ENCODE assay signal across 11 cellular contexts in the genomic region with DNA sequence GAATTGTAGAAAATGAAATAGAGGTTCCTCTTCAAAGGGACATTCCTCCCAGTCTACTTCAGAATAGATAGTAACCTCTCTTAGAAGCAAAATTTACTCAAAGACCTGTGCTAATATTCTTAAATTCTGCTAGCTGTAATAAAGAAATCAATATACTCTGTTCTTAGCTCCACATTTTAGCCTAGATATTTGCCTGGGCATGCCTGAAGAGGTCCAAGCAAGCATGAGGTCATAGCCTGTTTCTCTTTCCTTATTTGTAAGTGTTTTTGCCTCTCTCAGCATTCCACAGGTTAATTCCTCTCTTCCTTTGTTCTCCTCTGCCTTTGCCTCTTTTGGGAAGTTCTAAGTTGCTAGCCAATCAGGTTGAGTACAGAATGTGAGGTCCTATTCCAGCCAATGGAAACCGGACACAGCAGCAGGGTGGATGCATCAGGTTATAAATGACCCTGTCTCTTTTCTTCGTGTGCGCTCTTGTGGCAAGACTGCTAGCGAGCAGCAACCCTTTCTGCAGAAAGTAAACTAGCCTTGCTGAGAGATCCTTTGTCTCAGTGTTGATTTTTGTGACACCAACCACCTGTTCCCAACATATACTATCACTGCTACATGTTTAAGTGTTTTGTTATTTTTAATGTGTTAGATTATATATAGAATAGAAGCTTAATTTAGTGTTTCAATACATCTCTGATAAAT. TPM values are rescaled to one million over a fixed set of nuclear protein-coding genes. Genes with fewer than 3 reads are reported as not detected.
DNase-seq lines count a peak whose midpoint lies in the region; ATAC-seq and TF ChIP-seq lines count a peak whose summit lies in the region.
"Not testable (repeated sequence)": the region's sequence is repeated elsewhere in the genome, so short reads cannot be mapped to it uniquely, and the experiment has no call there.
"Had no signal": no experiment of that assay in that cellular context is flagged by ENCODE, and none has a peak within 500 bp of the region (broad histone marks: within the 10 kb centered on the region; RNA-seq: fewer than 3 reads in every experiment).

No MANE protein-coding gene starts in this region.

- not testable (repeated sequence) for H3K4me1 ChIP-seq in mammary epithelial cell (ENCODE audit: insufficient read depth, low read length)
- peaks cover 61% of the 10 kb centered on the region for H3K4me1 ChIP-seq in smooth muscle cell (ENCODE audit: low read depth)

- BruUV-seq in mammary epithelial cell (replicated peaks; lab: Mats Ljungman, UMichigan) = TSS peak; percentile 47

- CTCF ChIA-PET in mammary epithelial cell (lab: Charles Lee; ENCODE audit: low non-redundant PET) = not testable (repeated sequence)

- H3K27me3 Mint-ChIP-seq in activated T-helper 17 cell treated with anti-CD3 and anti-CD28 coated beads, Interleukin-2, amount 50 U/mL, for 72 hours = not testable (repeated sequence)

- peaks cover 12% of the 10 kb centered on the region for H3F3A ChIP-seq in smooth muscle cell (ENCODE audit: low read depth)

- not testable (repeated sequence) for H3K36me3 Mint-ChIP-seq in activated T-helper 17 cell treated with anti-CD3 and anti-CD28 coated beads, Interleukin-2, amount 50 U/mL, for 72 hours (ENCODE audit: low read depth)

- not testable (repeated sequence) for H3K36me3 ChIP-seq in mammary epithelial cell (ENCODE audit: insufficient read depth, low read length); smooth muscle cell (ENCODE audit: low read depth)

- not testable (repeated sequence) for H3K79me2 ChIP-seq in mammary epithelial cell (ENCODE audit: insufficient read depth, low read length)
- H3K79me2 ChIP-seq in smooth muscle cell (ENCODE audit: low read depth) = peaks cover 75% of the 10 kb centered on the region

- intact Hi-C loops in mammary epithelial cell (cut with micrococcal nuclease) = not testable (repeated sequence)

- not testable (repeated sequence) for H3K9ac ChIP-seq in mammary epithelial cell (ENCODE audit: insufficient read depth, low read length)
- peak overlapping the region; percentile 90 for H3K9ac ChIP-seq in smooth muscle cell (ENCODE audit: low read depth)

- not testable (repeated sequence) for H3K4me3 ChIP-seq in mammary epithelial cell (replicated peaks in 1 of 3; ENCODE audit: insufficient read depth in 1 of 3, low read depth in 2 of 3, low read length in 3 of 3); epithelial cell of esophagus (ENCODE audit: low read length); fibroblast of the aortic adventitia (ENCODE audit: low read depth, low read length)
- H3K4me3 ChIP-seq in smooth muscle cell = peak overlapping the region; percentile 43

- H3K4me2 ChIP-seq in mammary epithelial cell (ENCODE audit: insufficient read depth, low read depth, low read length) = not testable (repeated sequence)
- peak overlapping the region; percentile 85 for H3K4me2 ChIP-seq in smooth muscle cell

- not testable (repeated sequence) for TF ChIP-seq CTCF in mammary epithelial cell (conservative IDR thresholded peaks at IDR 0.05 in 1 of 2, IDR thresholded peaks at IDR 0.05 in 1 of 2; ENCODE audit: extremely low read depth in 1 of 2, insufficient read depth in 1 of 2, low read depth in 1 of 2, low read length in 2 of 2); epithelial cell of esophagus (IDR thresholded peaks at IDR 0.05; ENCODE audit: insufficient read depth, low read depth, low read length, missing control alignments); fibroblast of the aortic adventitia (IDR thresholded peaks at IDR 0.05; ENCODE audit: insufficient read depth, low read length); smooth muscle cell (IDR thresholded peaks at IDR 0.05; ENCODE audit: borderline replicate concordance, insufficient read depth, poor library complexity, severe bottlenecking)

- not testable (repeated sequence) for H3K4me1 Mint-ChIP-seq in activated T-helper 17 cell treated with anti-CD3 and anti-CD28 coated beads, Interleukin-2, amount 50 U/mL, for 72 hours

- H3K27ac ChIP-seq in mammary epithelial cell (ENCODE audit: insufficient read depth, low read depth, low read length) = peak overlapping the region; percentile 75
- H3K27ac ChIP-seq in smooth muscle cell (ENCODE audit: low read depth) = peak overlapping the region; percentile 99

- in situ Hi-C loops in mammary epithelial cell (cut with MboI; ENCODE audit: low sequenced_read_pairs in 2 of 2) = not testable (repeated sequence)

- H3K27ac Mint-ChIP-seq in activated T-helper 17 cell treated with anti-CD3 and anti-CD28 coated beads, Interleukin-2, amount 50 U/mL, for 72 hours = peak overlapping the region; percentile 52

- H3K9me3 Mint-ChIP-seq in activated T-helper 17 cell treated with anti-CD3 and anti-CD28 coated beads, Interleukin-2, amount 50 U/mL, for 72 hours = not testable (repeated sequence)

- DNase-seq in EH (ENCODE audit: low read depth) = peak; percentile 24
- peak; percentile 14 for DNase-seq in LHCN-M2 (ENCODE audit: low read depth)
- DNase-seq in mammary epithelial cell = peak; percentile 48
- peak; percentile 77 for DNase-seq in epithelial cell of esophagus (ENCODE audit: low read depth)
- DNase-seq in fibroblast of the aortic adventitia (ENCODE audit: low read depth) = peak; percentile 2
- DNase-seq in kidney tubule cell (ENCODE audit: low spot score) = peak; percentile 25
- DNase-seq in smooth muscle cell (lab: John Stamatoyannopoulos, UW; ENCODE audit: unreplicated experiment) = not testable (repeated sequence)

- dilution Hi-C loops in mammary epithelial cell (cut with HindIII; ENCODE audit: low sequenced_read_pairs) = not testable (repeated sequence)

- H2AFZ ChIP-seq in mammary epithelial cell (ENCODE audit: low read depth, low read length) = peak overlapping the region; percentile 58
- H2AFZ ChIP-seq in smooth muscle cell (ENCODE audit: low read depth) = peak overlapping the region; percentile 2

- not testable (repeated sequence) for ATAC-seq in activated T-helper 17 cell treated with anti-CD3 and anti-CD28 coated beads, Interleukin-2, amount 50 U/mL, for 72 hours (replicated peaks)

- not testable (repeated sequence) for H3K4me3 Mint-ChIP-seq in activated T-helper 17 cell treated with anti-CD3 and anti-CD28 coated beads, Interleukin-2, amount 50 U/mL, for 72 hours

- H3K9me3 ChIP-seq in mammary epithelial cell (replicated peaks; ENCODE audit: insufficient read depth, low read length) = peaks cover 33% of the 10 kb centered on the region
- not testable (repeated sequence) for H3K9me3 ChIP-seq in smooth muscle cell (replicated peaks; ENCODE audit: low read depth)

- 83% methylated on average over 4 of the region's 4 CpGs for WGBS in mammary epithelial cell (ENCODE audit: low coverage, missing lambda C conversion rate)
- WGBS in smooth muscle cell (ENCODE audit: low lambda C conversion rate) = 81% methylated on average over 4 of the region's 4 CpGs

- not testable (repeated sequence) for H4K20me1 ChIP-seq in mammary epithelial cell (ENCODE audit: insufficient read depth, low read length)
- peaks cover 28% of the 10 kb centered on the region for H4K20me1 ChIP-seq in smooth muscle cell (ENCODE audit: low read depth)

- not testable (repeated sequence) for H3K27me3 ChIP-seq in mammary epithelial cell (ENCODE audit: insufficient read depth, low read length); smooth muscle cell (ENCODE audit: low read depth)

RNA-seq across cellular contexts. Expression of a gene that starts 7.5 kb away (rescaled TPM):
- total RNA-seq in LHCN-M2 (2014; rRNA removed) (not detected in 2 replicates), mammary epithelial cell (not detected), fibroblast of the aortic adventitia (ENCODE audit: low replicate concordance) (not detected in 2 replicates), smooth muscle cell (0.49 TPM in 1 of 2 replicates, not detected in the other)
- not detected for polyA plus RNA-seq in LHCN-M2 (2012)
- not detected for total RNA-seq in activated T-helper 17 cell treated with anti-CD3 and anti-CD28 coated beads, Interleukin-2, amount 50 U/mL, for 72 hours
- polyA plus RNA-seq in mammary epithelial cell (not detected), smooth muscle cell (not detected in 2 replicates)
- not detected for polyA minus RNA-seq in mammary epithelial cell
- total RNA-seq: G401, HT-29 had no signal
- polyA plus RNA-seq: A549 had no signal

RNA-seq across cellular contexts. Expression of a gene that starts 27.1 kb away (rescaled TPM):
- total RNA-seq in LHCN-M2 (2014; rRNA removed) (0.13 TPM in 1 of 2 replicates, not detected in the other), mammary epithelial cell (1 to 10 TPM in 1 of 2 donors, under 1 TPM in 1; 0.28 to 1.7 TPM), fibroblast of the aortic adventitia (ENCODE audit: low replicate concordance) (0.09 and 0.82 TPM in 2 replicates), smooth muscle cell (0.72 TPM in 1 of 2 replicates, not detected in the other)
- polyA plus RNA-seq in LHCN-M2 (2012) = 0.21 TPM
- total RNA-seq in activated T-helper 17 cell treated with anti-CD3 and anti-CD28 coated beads, Interleukin-2, amount 50 U/mL, for 72 hours = not detected
- polyA plus RNA-seq in mammary epithelial cell (not detected), smooth muscle cell (1.8 and 5.3 TPM in 2 replicates)
- polyA minus RNA-seq in mammary epithelial cell = not detected

RNA-seq across cellular contexts. Expression of a gene that starts 39.7 kb away (rescaled TPM):
- total RNA-seq in LHCN-M2 (2014; rRNA removed) (not detected in 2 replicates), mammary epithelial cell (not detected), fibroblast of the aortic adventitia (ENCODE audit: low replicate concordance) (not detected in 2 replicates), smooth muscle cell (not detected in 2 replicates)
- not detected for polyA plus RNA-seq in LHCN-M2 (2012)
- total RNA-seq in activated T-helper 17 cell treated with anti-CD3 and anti-CD28 coated beads, Interleukin-2, amount 50 U/mL, for 72 hours = not detected
- polyA plus RNA-seq in mammary epithelial cell (0.01 TPM), smooth muscle cell (0.35 TPM in 1 of 2 replicates, not detected in the other)
- not detected for polyA minus RNA-seq in mammary epithelial cell
- total RNA-seq: G401, HT-29 had no signal
- polyA plus RNA-seq: A549 had no signal
